8 cellular contexts compared by ENCODE assay signal in genomic region chrX:107747596-107748161, GRCh38. TPM values are rescaled to one million over a fixed set of nuclear protein-coding genes. Genes with fewer than 3 reads are reported as not detected.
DNase-seq lines count a peak whose midpoint lies in the region; ATAC-seq and TF ChIP-seq lines count a peak whose summit lies in the region.
"Had no signal": no experiment of that assay in that cellular context is flagged by ENCODE, and none has a peak within 500 bp of the region (broad histone marks: within the 10 kb centered on the region; RNA-seq: fewer than 3 reads in every experiment).

No MANE protein-coding gene starts in this region.

- no peak for TF ChIP-seq EP300 in transverse colon (IDR thresholded peaks at IDR 0.05; ENCODE audit: low read depth)

- H3K4me3 ChIP-seq in transverse colon, result no peak overlapping the region

- H3K27me3 ChIP-seq in transverse colon, result no peaks in the 10 kb centered on the region

- intact Hi-C loops in transverse colon (cut with DNase I; ENCODE audit: low total_unique reads), result no loop called here

- in situ Hi-C loops in transverse colon (cut with MboI; ENCODE audit: low pct_ligation_motif_present in 1 of 4, low pct_unique_long_range_greater_than_20kb in 1 of 4, low sequenced_read_pairs in 3 of 4), result no loop called here

- H3K4me1 ChIP-seq in transverse colon, result peaks cover 9 to 26% (median 12%) of the 10 kb centered on the region in 4 donors

- TF ChIP-seq CTCF in transverse colon (IDR thresholded peaks at IDR 0.05), result no peak

- no peaks in the 10 kb centered on the region for H3K36me3 ChIP-seq in transverse colon

- no peak for ATAC-seq in HG02973 (IDR thresholded peaks at IDR 0.05; ENCODE audit: unreplicated experiment)

- no peaks in the 10 kb centered on the region for H3K9me3 ChIP-seq in transverse colon

- WGBS in transverse colon (ENCODE audit: low coverage in 1 of 2), 2 donors, result 50% methylated on average over 3 of the region's 3 CpGs; no CpG with 5 or more reads in 1 of the 2 donors

- DNase-seq in NCI-H1105 treated with DMSO at 0.1 percent for 48 hours (lab: John Stamatoyannopoulos, UW) (peak; percentile 88), amniotic epithelial cell (ENCODE audit: low read depth) (peak; percentile 51), islet precursor cell (peak; percentile 89), transverse colon (peak; percentile 22)
- no peak for DNase-seq in activated CD8-positive, alpha-beta memory T cell treated with anti-CD3 and anti-CD28 coated beads, Interleukin-2, amount 50 U/mL, for 4 hours
- no peak for DNase-seq in activated CD4-positive, alpha-beta T cell treated with anti-CD3 and anti-CD28 coated beads, Interleukin-2, amount 50 U/mL, for 4 hours
- DNase-seq: MM.1S had no signal

- TF ChIP-seq POLR2A in transverse colon (IDR thresholded peaks at IDR 0.05), result no peak

- H3K27ac ChIP-seq in transverse colon, result peak overlapping the region; percentile 40 to 68 (median 59)

RNA-seq across cellular contexts. Expression of gene TSC22D3, which starts 27.9 kb away (rescaled TPM):
- total RNA-seq in transverse colon, result 100 to 1,000 TPM; 146 to 349 (median 202) TPM

RNA-seq across cellular contexts. Expression of gene NCBP2L, which starts 29.9 kb away (rescaled TPM):
- not detected for total RNA-seq in transverse colon

Comparison
In these comparisons a context has a peak if more than half of its experiments do, and no peak if none do; other contexts are left out.
1. DNase-seq: peak in NCI-H1105 treated with DMSO at 0.1 percent for 48 hours (single experiment), amniotic epithelial cell (single experiment), islet precursor cell (single experiment) and transverse colon (single experiment); none in activated CD8-positive, alpha-beta memory T cell treated with anti-CD3 and anti-CD28 coated beads, Interleukin-2, amount 50 U/mL, for 4 hours (single experiment) and activated CD4-positive, alpha-beta T cell treated with anti-CD3 and anti-CD28 coated beads, Interleukin-2, amount 50 U/mL, for 4 hours (0 of 2).